In genomic region chr11:10764412-10764811, GRCh38 we compare ENCODE assay signal across 5 cellular contexts.
"Had no signal": no experiment of that assay in that cellular context is flagged by ENCODE, and none has a peak within 500 bp of the region (broad histone marks: within the 10 kb centered on the region; RNA-seq: fewer than 3 reads in every experiment).

No MANE protein-coding gene starts in this region.

- H3K4me3 Mint-ChIP-seq: GM23338, H9 had no signal

- H3K9me3 Mint-ChIP-seq: GM23338, H9 had no signal

- H3K27ac Mint-ChIP-seq: H9 had no signal

- H3K4me3 ChIP-seq: GM23338 had no signal

- H2AFZ ChIP-seq: GM23338 had no signal

- ATAC-seq: GM23338 had no signal

- DNase-seq: H9, HCEC 1CT, IMR-90, KBM-7 had no signal

- H3K4me2 ChIP-seq: GM23338 had no signal
